In the genomic region with DNA sequence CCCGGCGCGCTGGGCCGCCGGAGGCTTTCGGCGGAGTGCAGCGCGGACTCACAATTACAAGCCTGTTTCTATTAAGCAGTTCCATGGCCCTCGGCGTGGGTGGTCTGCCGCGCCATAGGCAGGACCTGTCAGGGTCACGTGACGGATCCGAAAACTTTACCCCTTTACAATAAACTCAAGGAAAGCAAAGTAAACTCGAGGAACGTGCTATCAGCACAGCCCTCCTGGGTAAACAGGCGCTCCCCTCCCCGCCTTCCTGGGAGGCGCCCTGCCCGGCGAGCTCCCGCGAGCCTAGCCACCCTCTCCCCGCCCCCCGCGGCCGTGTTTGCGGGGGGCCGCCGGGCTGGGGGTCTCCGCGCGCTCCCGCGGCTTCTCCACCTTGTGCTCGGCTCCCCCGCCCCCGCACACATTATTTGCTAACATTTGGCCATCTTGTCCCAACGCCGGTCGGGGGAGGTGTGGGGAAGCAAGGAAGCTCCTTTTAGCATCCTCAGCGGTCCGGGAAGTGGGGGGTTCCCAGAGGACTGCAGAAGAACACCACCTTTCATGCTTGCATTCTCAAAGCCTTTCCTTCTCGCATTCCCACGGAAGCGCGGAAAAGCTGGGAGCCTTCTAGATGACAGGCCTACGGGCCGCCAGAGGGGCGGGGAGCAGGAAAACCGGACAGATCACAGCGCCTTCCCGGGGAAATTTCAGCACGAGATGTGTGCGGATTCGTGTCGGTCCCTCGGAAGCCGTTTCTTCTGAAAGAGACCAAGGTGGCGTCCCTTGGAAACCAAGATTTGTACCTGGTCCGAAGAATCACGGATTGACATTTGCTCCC, we compare ENCODE assay signal across 1 cellular context.
TF ChIP-seq lines count a peak whose summit lies in the region.

A gene (minus strand): TSS at position 236 of the 823 bp plus-strand sequence.

TF ChIP-seq in HEK293, 187 proteins besides CTCF, POLR2A, EP300 and RAD21 (continued from another document and continues in another):
- TF ChIP-seq, protein P1, sequence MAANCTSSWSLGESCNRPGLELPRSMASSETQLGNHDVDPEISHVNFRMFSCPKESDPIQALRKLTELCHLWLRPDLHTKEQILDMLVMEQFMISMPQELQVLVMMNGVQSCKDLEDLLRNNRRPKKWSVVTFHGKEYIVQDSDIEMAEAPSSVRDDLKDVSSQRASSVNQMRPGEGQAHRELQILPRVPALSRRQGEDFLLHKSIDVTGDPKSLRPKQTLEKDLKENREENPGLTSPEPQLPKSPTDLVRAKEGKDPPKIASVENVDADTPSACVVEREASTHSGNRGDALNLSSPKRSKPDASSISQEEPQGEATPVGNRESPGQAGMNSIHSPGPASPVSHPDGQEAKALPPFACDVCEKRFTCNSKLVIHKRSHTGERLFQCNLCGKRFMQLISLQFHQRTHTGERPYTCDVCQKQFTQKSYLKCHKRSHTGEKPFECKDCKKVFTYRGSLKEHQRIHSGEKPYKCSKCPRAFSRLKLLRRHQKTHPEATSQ (tag by site-specific recombination; IDR thresholded peaks at IDR 0.05), result no peak
- TF ChIP-seq SP3 (tag by site-specific recombination; IDR thresholded peaks at IDR 0.05) (no peak), ZNF521 (tag by site-specific recombination; IDR thresholded peaks at IDR 0.05) (no peak), ZNF174 (tag by site-specific recombination; IDR thresholded peaks at IDR 0.05) (no peak), ZNF621 (tag by site-specific recombination; IDR thresholded peaks at IDR 0.05) (no peak), ZNF660 (tag by site-specific recombination; IDR thresholded peaks at IDR 0.05) (no peak), ZBTB21 (tag by site-specific recombination; IDR thresholded peaks at IDR 0.05) (no peak), ZNF324 (tag by site-specific recombination; IDR thresholded peaks at IDR 0.05) (no peak), ZBTB20 (tag by site-specific recombination; IDR thresholded peaks at IDR 0.05) (no peak), SCRT2 (tag by site-specific recombination; IDR thresholded peaks at IDR 0.05) (no peak), ZNF629 (tag by site-specific recombination; IDR thresholded peaks at IDR 0.05) (0 out of 2 replicates have a peak, but pooled peaks have one; percentile 20), BCL11B (tag by site-specific recombination; IDR thresholded peaks at IDR 0.05; ENCODE audit: low read depth) (no peak)
- TF ChIP-seq, protein P2, sequence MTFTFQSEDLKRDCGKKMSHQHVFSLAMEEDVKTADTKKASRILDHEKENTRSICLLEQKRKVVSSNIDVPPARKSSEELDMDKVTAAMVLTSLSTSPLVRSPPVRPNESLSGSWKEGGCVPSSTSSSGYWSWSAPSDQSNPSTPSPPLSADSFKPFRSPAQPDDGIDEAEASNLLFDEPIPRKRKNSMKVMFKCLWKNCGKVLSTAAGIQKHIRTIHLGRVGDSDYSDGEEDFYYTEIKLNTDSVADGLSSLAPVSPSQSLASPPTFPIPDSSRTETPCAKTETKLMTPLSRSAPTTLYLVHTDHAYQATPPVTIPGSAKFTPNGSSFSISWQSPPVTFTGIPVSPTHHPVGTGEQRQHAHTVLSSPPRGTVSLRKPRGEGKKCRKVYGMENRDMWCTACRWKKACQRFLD (tag by site-specific recombination; IDR thresholded peaks at IDR 0.05), result no peak
- TF ChIP-seq, protein P3, sequence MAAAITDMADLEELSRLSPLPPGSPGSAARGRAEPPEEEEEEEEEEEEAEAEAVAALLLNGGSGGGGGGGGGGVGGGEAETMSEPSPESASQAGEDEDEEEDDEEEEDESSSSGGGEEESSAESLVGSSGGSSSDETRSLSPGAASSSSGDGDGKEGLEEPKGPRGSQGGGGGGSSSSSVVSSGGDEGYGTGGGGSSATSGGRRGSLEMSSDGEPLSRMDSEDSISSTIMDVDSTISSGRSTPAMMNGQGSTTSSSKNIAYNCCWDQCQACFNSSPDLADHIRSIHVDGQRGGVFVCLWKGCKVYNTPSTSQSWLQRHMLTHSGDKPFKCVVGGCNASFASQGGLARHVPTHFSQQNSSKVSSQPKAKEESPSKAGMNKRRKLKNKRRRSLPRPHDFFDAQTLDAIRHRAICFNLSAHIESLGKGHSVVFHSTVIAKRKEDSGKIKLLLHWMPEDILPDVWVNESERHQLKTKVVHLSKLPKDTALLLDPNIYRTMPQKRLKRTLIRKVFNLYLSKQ (tag by site-specific recombination; IDR thresholded peaks at IDR 0.05; ENCODE audit: borderline replicate concordance), result no peak
- TF ChIP-seq, protein P4, sequence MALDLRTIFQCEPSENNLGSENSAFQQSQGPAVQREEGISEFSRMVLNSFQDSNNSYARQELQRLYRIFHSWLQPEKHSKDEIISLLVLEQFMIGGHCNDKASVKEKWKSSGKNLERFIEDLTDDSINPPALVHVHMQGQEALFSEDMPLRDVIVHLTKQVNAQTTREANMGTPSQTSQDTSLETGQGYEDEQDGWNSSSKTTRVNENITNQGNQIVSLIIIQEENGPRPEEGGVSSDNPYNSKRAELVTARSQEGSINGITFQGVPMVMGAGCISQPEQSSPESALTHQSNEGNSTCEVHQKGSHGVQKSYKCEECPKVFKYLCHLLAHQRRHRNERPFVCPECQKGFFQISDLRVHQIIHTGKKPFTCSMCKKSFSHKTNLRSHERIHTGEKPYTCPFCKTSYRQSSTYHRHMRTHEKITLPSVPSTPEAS (tag by site-specific recombination; IDR thresholded peaks at IDR 0.05), result no peak
- TF ChIP-seq, protein P5, sequence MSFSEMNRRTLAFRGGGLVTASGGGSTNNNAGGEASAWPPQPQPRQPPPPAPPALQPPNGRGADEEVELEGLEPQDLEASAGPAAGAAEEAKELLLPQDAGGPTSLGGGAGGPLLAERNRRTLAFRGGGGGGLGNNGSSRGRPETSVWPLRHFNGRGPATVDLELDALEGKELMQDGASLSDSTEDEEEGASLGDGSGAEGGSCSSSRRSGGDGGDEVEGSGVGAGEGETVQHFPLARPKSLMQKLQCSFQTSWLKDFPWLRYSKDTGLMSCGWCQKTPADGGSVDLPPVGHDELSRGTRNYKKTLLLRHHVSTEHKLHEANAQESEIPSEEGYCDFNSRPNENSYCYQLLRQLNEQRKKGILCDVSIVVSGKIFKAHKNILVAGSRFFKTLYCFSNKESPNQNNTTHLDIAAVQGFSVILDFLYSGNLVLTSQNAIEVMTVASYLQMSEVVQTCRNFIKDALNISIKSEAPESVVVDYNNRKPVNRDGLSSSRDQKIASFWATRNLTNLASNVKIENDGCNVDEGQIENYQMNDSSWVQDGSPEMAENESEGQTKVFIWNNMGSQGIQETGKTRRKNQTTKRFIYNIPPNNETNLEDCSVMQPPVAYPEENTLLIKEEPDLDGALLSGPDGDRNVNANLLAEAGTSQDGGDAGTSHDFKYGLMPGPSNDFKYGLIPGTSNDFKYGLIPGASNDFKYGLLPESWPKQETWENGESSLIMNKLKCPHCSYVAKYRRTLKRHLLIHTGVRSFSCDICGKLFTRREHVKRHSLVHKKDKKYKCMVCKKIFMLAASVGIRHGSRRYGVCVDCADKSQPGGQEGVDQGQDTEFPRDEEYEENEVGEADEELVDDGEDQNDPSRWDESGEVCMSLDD (tag by site-specific recombination; IDR thresholded peaks at IDR 0.05), result no peak
- TF ChIP-seq, protein P6, sequence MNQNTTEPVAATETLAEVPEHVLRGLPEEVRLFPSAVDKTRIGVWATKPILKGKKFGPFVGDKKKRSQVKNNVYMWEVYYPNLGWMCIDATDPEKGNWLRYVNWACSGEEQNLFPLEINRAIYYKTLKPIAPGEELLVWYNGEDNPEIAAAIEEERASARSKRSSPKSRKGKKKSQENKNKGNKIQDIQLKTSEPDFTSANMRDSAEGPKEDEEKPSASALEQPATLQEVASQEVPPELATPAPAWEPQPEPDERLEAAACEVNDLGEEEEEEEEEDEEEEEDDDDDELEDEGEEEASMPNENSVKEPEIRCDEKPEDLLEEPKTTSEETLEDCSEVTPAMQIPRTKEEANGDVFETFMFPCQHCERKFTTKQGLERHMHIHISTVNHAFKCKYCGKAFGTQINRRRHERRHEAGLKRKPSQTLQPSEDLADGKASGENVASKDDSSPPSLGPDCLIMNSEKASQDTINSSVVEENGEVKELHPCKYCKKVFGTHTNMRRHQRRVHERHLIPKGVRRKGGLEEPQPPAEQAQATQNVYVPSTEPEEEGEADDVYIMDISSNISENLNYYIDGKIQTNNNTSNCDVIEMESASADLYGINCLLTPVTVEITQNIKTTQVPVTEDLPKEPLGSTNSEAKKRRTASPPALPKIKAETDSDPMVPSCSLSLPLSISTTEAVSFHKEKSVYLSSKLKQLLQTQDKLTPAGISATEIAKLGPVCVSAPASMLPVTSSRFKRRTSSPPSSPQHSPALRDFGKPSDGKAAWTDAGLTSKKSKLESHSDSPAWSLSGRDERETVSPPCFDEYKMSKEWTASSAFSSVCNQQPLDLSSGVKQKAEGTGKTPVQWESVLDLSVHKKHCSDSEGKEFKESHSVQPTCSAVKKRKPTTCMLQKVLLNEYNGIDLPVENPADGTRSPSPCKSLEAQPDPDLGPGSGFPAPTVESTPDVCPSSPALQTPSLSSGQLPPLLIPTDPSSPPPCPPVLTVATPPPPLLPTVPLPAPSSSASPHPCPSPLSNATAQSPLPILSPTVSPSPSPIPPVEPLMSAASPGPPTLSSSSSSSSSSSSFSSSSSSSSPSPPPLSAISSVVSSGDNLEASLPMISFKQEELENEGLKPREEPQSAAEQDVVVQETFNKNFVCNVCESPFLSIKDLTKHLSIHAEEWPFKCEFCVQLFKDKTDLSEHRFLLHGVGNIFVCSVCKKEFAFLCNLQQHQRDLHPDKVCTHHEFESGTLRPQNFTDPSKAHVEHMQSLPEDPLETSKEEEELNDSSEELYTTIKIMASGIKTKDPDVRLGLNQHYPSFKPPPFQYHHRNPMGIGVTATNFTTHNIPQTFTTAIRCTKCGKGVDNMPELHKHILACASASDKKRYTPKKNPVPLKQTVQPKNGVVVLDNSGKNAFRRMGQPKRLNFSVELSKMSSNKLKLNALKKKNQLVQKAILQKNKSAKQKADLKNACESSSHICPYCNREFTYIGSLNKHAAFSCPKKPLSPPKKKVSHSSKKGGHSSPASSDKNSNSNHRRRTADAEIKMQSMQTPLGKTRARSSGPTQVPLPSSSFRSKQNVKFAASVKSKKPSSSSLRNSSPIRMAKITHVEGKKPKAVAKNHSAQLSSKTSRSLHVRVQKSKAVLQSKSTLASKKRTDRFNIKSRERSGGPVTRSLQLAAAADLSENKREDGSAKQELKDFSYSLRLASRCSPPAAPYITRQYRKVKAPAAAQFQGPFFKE (tag by site-specific recombination; IDR thresholded peaks at IDR 0.05; ENCODE audit: borderline replicate concordance), result no peak
- TF ChIP-seq, protein P7, sequence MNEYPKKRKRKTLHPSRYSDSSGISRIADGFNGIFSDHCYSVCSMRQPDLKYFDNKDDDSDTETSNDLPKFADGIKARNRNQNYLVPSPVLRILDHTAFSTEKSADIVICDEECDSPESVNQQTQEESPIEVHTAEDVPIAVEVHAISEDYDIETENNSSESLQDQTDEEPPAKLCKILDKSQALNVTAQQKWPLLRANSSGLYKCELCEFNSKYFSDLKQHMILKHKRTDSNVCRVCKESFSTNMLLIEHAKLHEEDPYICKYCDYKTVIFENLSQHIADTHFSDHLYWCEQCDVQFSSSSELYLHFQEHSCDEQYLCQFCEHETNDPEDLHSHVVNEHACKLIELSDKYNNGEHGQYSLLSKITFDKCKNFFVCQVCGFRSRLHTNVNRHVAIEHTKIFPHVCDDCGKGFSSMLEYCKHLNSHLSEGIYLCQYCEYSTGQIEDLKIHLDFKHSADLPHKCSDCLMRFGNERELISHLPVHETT (tag by site-specific recombination; IDR thresholded peaks at IDR 0.05), result no peak
- TF ChIP-seq, protein P8, sequence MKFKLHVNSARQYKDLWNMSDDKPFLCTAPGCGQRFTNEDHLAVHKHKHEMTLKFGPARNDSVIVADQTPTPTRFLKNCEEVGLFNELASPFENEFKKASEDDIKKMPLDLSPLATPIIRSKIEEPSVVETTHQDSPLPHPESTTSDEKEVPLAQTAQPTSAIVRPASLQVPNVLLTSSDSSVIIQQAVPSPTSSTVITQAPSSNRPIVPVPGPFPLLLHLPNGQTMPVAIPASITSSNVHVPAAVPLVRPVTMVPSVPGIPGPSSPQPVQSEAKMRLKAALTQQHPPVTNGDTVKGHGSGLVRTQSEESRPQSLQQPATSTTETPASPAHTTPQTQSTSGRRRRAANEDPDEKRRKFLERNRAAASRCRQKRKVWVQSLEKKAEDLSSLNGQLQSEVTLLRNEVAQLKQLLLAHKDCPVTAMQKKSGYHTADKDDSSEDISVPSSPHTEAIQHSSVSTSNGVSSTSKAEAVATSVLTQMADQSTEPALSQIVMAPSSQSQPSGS (tag by site-specific recombination; IDR thresholded peaks at IDR 0.05; ENCODE audit: low read depth), result no peak
- TF ChIP-seq, protein P9, sequence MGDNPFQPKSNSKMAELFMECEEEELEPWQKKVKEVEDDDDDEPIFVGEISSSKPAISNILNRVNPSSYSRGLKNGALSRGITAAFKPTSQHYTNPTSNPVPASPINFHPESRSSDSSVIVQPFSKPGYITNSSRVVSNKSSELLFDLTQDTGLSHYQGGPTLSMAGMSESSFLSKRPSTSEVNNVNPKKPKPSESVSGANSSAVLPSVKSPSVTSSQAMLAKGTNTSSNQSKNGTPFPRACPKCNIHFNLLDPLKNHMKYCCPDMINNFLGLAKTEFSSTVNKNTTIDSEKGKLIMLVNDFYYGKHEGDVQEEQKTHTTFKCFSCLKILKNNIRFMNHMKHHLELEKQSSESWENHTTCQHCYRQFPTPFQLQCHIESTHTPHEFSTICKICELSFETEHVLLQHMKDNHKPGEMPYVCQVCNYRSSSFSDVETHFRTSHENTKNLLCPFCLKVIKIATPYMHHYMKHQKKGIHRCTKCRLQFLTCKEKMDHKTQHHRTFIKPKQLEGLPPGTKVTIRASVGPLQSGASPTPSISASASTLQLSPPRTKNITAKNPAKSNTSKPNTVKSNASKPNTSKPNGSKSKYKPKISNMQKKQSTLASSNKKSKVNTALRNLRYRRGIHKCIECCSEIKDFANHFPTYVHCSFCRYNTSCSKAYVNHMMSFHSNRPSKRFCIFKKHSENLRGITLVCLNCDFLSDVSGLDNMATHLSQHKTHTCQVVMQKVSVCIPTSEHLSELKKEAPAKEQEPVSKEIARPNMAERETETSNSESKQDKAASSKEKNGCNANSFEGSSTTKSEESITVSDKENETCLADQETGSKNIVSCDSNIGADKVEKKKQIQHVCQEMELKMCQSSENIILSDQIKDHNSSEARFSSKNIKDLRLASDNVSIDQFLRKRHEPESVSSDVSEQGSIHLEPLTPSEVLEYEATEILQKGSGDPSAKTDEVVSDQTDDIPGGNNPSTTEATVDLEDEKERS (tag by site-specific recombination; IDR thresholded peaks at IDR 0.05), result no peak
